Comparison of ENCODE assay signal across 8 cellular contexts in genomic region chr7:132840197-132840596, GRCh38.
"Had no signal": no experiment of that assay in that cellular context is flagged by ENCODE, and none has a peak within 500 bp of the region (broad histone marks: within the 10 kb centered on the region; RNA-seq: fewer than 3 reads in every experiment).

No MANE protein-coding gene starts in this region.

- FAIRE-seq: HTR-8/SVneo had no signal

- DNase-seq: GM23248, GOT3, H7, HFFc6, KBM-7 had no signal

- H3K9ac ChIP-seq: GM23248 had no signal

- H3K9me3 ChIP-seq: HAP-1 had no signal

- H2AFZ ChIP-seq: GM23248 had no signal

- H3K4me3 ChIP-seq: GM23248, HAP-1 had no signal

- H3K27ac ChIP-seq: GM23248 had no signal

- ATAC-seq: HCT116 had no signal

- H3K36me3 ChIP-seq: HAP-1 had no signal
